ENCODE assay signal across 9 cellular contexts in the genomic region with DNA sequence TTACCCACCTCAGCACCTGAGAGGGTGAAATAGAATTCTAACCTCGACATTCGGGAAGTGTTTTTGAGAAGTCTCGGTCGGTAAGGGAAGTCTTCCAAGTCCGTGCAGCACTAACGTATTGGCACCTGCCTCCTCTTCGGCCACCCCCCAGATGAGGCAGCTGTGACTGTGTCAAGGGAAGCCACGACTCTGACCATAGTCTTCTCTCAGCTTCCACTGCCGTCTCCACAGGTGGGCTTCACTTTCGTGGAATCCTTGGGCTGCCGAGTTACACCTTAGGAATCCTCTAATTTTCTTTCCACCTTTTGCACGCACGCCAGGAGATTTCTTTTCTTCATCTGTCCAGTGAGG. TPM values are rescaled to one million over a fixed set of nuclear protein-coding genes. Genes with fewer than 3 reads are reported as not detected.
DNase-seq lines count a peak whose midpoint lies in the region; ATAC-seq and TF ChIP-seq lines count a peak whose summit lies in the region.
"Had no signal": no experiment of that assay in that cellular context is flagged by ENCODE, and none has a peak within 500 bp of the region (broad histone marks: within the 10 kb centered on the region; RNA-seq: fewer than 3 reads in every experiment).

No MANE protein-coding gene starts in this region.

- peak overlapping the region; percentile 55 for H3K27ac Mint-ChIP-seq in endothelial cell (ENCODE audit: unreplicated experiment)
- H3K27ac Mint-ChIP-seq in natural killer cell treated with Interleukin-12 subunit alpha and Interleukin-12 subunit beta and Interleukin-15 and Interleukin-18, amount 100 ng/mL, for 72 hours: peak overlapping the region; percentile 84 to 94

- peak overlapping the region; percentile 70 for H3K4me3 ChIP-seq in GM12864 (ENCODE audit: low read depth, low read length)

- peak overlapping the region; percentile 96 for H3K4me3 Mint-ChIP-seq in endothelial cell (ENCODE audit: unreplicated experiment)
- H3K4me3 Mint-ChIP-seq in natural killer cell treated with Interleukin-12 subunit alpha and Interleukin-12 subunit beta and Interleukin-15 and Interleukin-18, amount 100 ng/mL, for 72 hours: peak overlapping the region; percentile 93

- peaks cover 4% of the 10 kb centered on the region for H3K4me1 Mint-ChIP-seq in endothelial cell (ENCODE audit: unreplicated experiment)
- peaks cover 18 to 26% of the 10 kb centered on the region in 2 donors for H3K4me1 Mint-ChIP-seq in natural killer cell treated with Interleukin-12 subunit alpha and Interleukin-12 subunit beta and Interleukin-15 and Interleukin-18, amount 100 ng/mL, for 72 hours (ENCODE audit: low read depth in 2 of 2)

- DNase-seq in GM12864 (ENCODE audit: low read depth) (no peak), RKO (ENCODE audit: low spot score) (peak; percentile 50), endothelial cell (ENCODE audit: low spot score) (no peak), NCI-H146 treated with DMSO at 0.1 percent for 48 hours (lab: John Stamatoyannopoulos, UW; ENCODE audit: unreplicated experiment) (no peak), cortex of kidney (lab: John Stamatoyannopoulos, UW) (no peak)
- DNase-seq in natural killer cell treated with Interleukin-12 subunit alpha and Interleukin-12 subunit beta and Interleukin-15 and Interleukin-18, amount 100 ng/mL, for 72 hours (ENCODE audit: low spot score): no peak

- ATAC-seq in HG02571 (IDR thresholded peaks at IDR 0.05; ENCODE audit: unreplicated experiment) (peak; percentile 7), GM18858 (IDR thresholded peaks at IDR 0.05; ENCODE audit: unreplicated experiment) (no peak)
- ATAC-seq in natural killer cell treated with Interleukin-12 subunit alpha and Interleukin-12 subunit beta and Interleukin-15 and Interleukin-18, amount 100 ng/mL, for 72 hours: peak in 1 of 2 donors; percentile 11

- H3K36me3 Mint-ChIP-seq in endothelial cell (ENCODE audit: low read depth, unreplicated experiment): no peaks in the 10 kb centered on the region
- H3K36me3 Mint-ChIP-seq in natural killer cell treated with Interleukin-12 subunit alpha and Interleukin-12 subunit beta and Interleukin-15 and Interleukin-18, amount 100 ng/mL, for 72 hours: peaks cover 12% of the 10 kb centered on the region

- no peak for TF ChIP-seq CTCF in GM12864 (IDR thresholded peaks at IDR 0.05; ENCODE audit: low read depth, low read length, missing control alignments)
- no peak for TF ChIP-seq CTCF in endothelial cell (IDR thresholded peaks at IDR 0.05; ENCODE audit: unreplicated experiment)

- no peaks in the 10 kb centered on the region for H3K9me3 Mint-ChIP-seq in endothelial cell (ENCODE audit: unreplicated experiment)
- H3K9me3 Mint-ChIP-seq in natural killer cell treated with Interleukin-12 subunit alpha and Interleukin-12 subunit beta and Interleukin-15 and Interleukin-18, amount 100 ng/mL, for 72 hours: no peaks in the 10 kb centered on the region

- peaks cover 3% of the 10 kb centered on the region for H3K27me3 Mint-ChIP-seq in endothelial cell (ENCODE audit: unreplicated experiment)
- H3K27me3 Mint-ChIP-seq in natural killer cell treated with Interleukin-12 subunit alpha and Interleukin-12 subunit beta and Interleukin-15 and Interleukin-18, amount 100 ng/mL, for 72 hours: no peaks in the 10 kb centered on the region

RNA-seq across cellular contexts. Expression of gene CCNDBP1, which starts 0.8 kb away (rescaled TPM):
- total RNA-seq in endothelial cell (ENCODE audit: unreplicated experiment): 31.1 TPM
- 100 to 1,000 TPM in 1 of 2 donors, 10 to 100 TPM in 1; 45.7 to 103 TPM for total RNA-seq in natural killer cell treated with Interleukin-12 subunit alpha and Interleukin-12 subunit beta and Interleukin-15 and Interleukin-18, amount 100 ng/mL, for 72 hours

RNA-seq across cellular contexts. Expression of gene EPB42, which starts 34.8 kb away (rescaled TPM):
- total RNA-seq in endothelial cell (ENCODE audit: unreplicated experiment): not detected
- total RNA-seq in natural killer cell treated with Interleukin-12 subunit alpha and Interleukin-12 subunit beta and Interleukin-15 and Interleukin-18, amount 100 ng/mL, for 72 hours: not detected
- total RNA-seq: activated CD8-positive, alpha-beta memory T cell treated with anti-CD3 and anti-CD28 coated beads for 36 hours had no signal

RNA-seq across cellular contexts. Expression of gene TMEM62, which starts 52.6 kb away (rescaled TPM):
- 5.1 TPM for total RNA-seq in endothelial cell (ENCODE audit: unreplicated experiment)
- total RNA-seq in natural killer cell treated with Interleukin-12 subunit alpha and Interleukin-12 subunit beta and Interleukin-15 and Interleukin-18, amount 100 ng/mL, for 72 hours: 10 to 100 TPM; 25.5 to 40.3 TPM
